Comparison of ENCODE assay signal across 21 cellular contexts in the genomic region with DNA sequence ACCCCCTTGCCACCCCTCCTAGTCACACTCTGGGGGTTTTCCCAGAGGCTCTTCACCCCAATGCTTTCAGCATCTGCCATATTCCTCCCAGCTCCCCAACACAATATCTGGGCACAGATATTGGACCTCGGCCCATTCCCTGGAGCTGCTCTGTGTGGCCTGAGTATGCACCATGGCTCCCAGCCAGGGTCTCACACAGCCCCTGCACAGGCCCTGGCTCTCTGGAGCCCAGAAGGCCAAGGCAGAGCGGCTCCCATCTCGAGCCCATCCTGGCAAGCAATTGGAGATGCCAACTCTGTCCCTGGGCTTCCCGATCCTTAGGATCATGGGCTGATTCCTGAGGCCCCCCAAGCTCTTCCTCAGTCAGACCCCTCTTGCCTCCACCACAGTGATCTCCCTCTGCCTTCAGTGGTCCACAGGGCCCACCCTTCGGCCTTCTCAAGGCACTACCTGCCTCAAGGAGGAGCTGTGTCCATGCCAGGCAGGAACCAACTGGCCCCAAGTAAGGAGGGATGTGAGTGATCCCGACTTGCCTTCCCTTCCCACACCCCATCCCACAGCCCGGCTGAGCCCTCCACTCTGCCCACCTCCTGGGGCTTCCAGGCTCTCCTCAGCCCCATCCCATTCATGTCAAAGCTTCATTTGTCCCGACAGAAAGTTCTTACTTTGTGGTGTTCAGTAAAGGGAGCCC.
DNase-seq lines count a peak whose midpoint lies in the region; ATAC-seq and TF ChIP-seq lines count a peak whose summit lies in the region.
"Had no signal": no experiment of that assay in that cellular context is flagged by ENCODE, and none has a peak within 500 bp of the region (broad histone marks: within the 10 kb centered on the region; RNA-seq: fewer than 3 reads in every experiment).

No MANE protein-coding gene starts in this region.

- no peaks in the 10 kb centered on the region for H3K36me3 ChIP-seq in upper lobe of right lung
- H3K36me3 ChIP-seq: SJCRH30 had no signal

- no peak for TF ChIP-seq CTCF in nephron progenitor cell (IDR thresholded peaks at IDR 0.05)
- TF ChIP-seq CTCF in upper lobe of right lung (IDR thresholded peaks at IDR 0.05) = no peak

- no peaks in the 10 kb centered on the region for H3K27me3 Mint-ChIP-seq in stimulated activated naive CD8-positive, alpha-beta T cell treated with anti-CD3 and anti-CD28 coated beads, Interleukin-15, amount 100 ng/mL, for 72 hours
- H3K27me3 Mint-ChIP-seq in nephron progenitor cell (ENCODE audit: low read depth, poor library complexity) = peaks cover 6% of the 10 kb centered on the region
- H3K27me3 Mint-ChIP-seq: IgD-negative memory B cell had no signal

- no peaks in the 10 kb centered on the region for H3K9me3 ChIP-seq in upper lobe of right lung
- H3K9me3 ChIP-seq: BLaER1, Caco-2, SJCRH30 had no signal

- peaks cover 12% of the 10 kb centered on the region for H3K4me1 Mint-ChIP-seq in stimulated activated naive CD8-positive, alpha-beta T cell treated with anti-CD3 and anti-CD28 coated beads, Interleukin-15, amount 100 ng/mL, for 72 hours
- no peaks in the 10 kb centered on the region for H3K4me1 Mint-ChIP-seq in nephron progenitor cell
- H3K4me1 Mint-ChIP-seq: CD4-positive, alpha-beta memory T cell; IgD-negative memory B cell had no signal

- no peaks in the 10 kb centered on the region for H3K9me3 Mint-ChIP-seq in stimulated activated naive CD8-positive, alpha-beta T cell treated with anti-CD3 and anti-CD28 coated beads, Interleukin-15, amount 100 ng/mL, for 72 hours
- H3K9me3 Mint-ChIP-seq in nephron progenitor cell = no peaks in the 10 kb centered on the region
- H3K9me3 Mint-ChIP-seq: CD4-positive, alpha-beta memory T cell; IgD-negative memory B cell had no signal

- peak overlapping the region; percentile 52 to 96 for H3K27ac Mint-ChIP-seq in stimulated activated naive CD8-positive, alpha-beta T cell treated with anti-CD3 and anti-CD28 coated beads, Interleukin-15, amount 100 ng/mL, for 72 hours
- peak overlapping the region; percentile 17 for H3K27ac Mint-ChIP-seq in nephron progenitor cell
- H3K27ac Mint-ChIP-seq: CD4-positive, alpha-beta memory T cell had no signal

- no peak overlapping the region for H3K4me3 Mint-ChIP-seq in stimulated activated naive CD8-positive, alpha-beta T cell treated with anti-CD3 and anti-CD28 coated beads, Interleukin-15, amount 100 ng/mL, for 72 hours
- H3K4me3 Mint-ChIP-seq in nephron progenitor cell = no peak overlapping the region
- H3K4me3 Mint-ChIP-seq: CD4-positive, alpha-beta memory T cell; IgD-negative memory B cell had no signal

- H3K27ac ChIP-seq in upper lobe of right lung = no peak overlapping the region
- H3K27ac ChIP-seq: BLaER1, SJCRH30 had no signal

- no peak for ATAC-seq in stimulated activated naive CD8-positive, alpha-beta T cell treated with anti-CD3 and anti-CD28 coated beads, Interleukin-15, amount 100 ng/mL, for 72 hours
- no peak for ATAC-seq in stimulated activated naive CD8-positive, alpha-beta T cell treated with anti-CD3 and anti-CD28 coated beads, Interleukin-15, Interleukin-2, amounts not matched to agents 100 U/mL and 50 U/mL, for 24 hours
- ATAC-seq in upper lobe of right lung = peak; percentile 27

- no peaks in the 10 kb centered on the region for H3K27me3 ChIP-seq in upper lobe of right lung
- H3K27me3 ChIP-seq: BLaER1 had no signal

- H3K4me1 ChIP-seq in upper lobe of right lung = no peaks in the 10 kb centered on the region
- H3K4me1 ChIP-seq: BLaER1, Caco-2, SJCRH30 had no signal

- H3K36me3 Mint-ChIP-seq in nephron progenitor cell (ENCODE audit: low read depth) = peaks cover 8% of the 10 kb centered on the region
- H3K36me3 Mint-ChIP-seq: CD4-positive, alpha-beta memory T cell; IgD-negative memory B cell had no signal

- no peak overlapping the region for H3K4me3 ChIP-seq in upper lobe of right lung
- H3K4me3 ChIP-seq: BLaER1, SJCRH30 had no signal

- DNase-seq in stimulated activated naive CD8-positive, alpha-beta T cell treated with anti-CD3 and anti-CD28 coated beads, Interleukin-15, amount 100 ng/mL, for 72 hours = no peak
- no peak for DNase-seq in stimulated activated naive CD8-positive, alpha-beta T cell treated with anti-CD3 and anti-CD28 coated beads, Interleukin-15, Interleukin-2, amounts not matched to agents 100 U/mL and 50 U/mL, for 24 hours
- peak; percentile 27 for DNase-seq in ecto neural progenitor cell (ENCODE audit: low spot score)
- DNase-seq in nephron progenitor cell = no peak
- no peak for DNase-seq in upper lobe of right lung
- DNase-seq in cerebellar nuclear complex (lab: John Stamatoyannopoulos, UW) = no peak
- no peak for DNase-seq in DMS 273 treated with DMSO at 0.1 percent for 48 hours (lab: John Stamatoyannopoulos, UW)
- no peak for DNase-seq in cortex of kidney (lab: John Stamatoyannopoulos, UW)
- DNase-seq: Caco-2; CD4-positive, alpha-beta memory T cell; DND-41; Karpas-422; NCI-H1694; NCI-H2081; NCI-H2171; NCI-H345; NCI-H524 treated with DMSO at 0.1 percent for 48 hours; OCI-M1; SJCRH30 had no signal

- intact Hi-C loops in upper lobe of right lung (cut with DNase I) = no loop called here
